ENCODE assay signal across 18 cellular contexts in the genomic region with DNA sequence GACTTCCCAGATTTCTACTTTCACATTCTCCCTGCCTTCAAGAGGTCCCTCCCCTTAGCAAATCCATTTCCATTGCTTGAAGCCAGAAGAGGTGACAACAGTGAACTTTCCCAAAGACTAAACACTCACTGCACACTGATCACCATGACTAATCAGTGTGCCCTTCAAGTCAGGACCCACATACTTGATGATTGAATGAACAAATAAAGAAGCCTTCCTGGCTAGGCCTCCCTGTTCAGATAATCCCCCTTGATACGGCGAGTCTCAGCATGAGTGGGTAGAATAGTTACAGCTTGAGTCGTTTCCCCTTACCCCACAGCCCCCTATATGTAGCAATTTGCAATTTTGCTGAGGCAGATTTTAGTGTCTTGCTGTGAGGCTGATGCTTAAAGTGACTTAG.
DNase-seq lines count a peak whose midpoint lies in the region; ATAC-seq, FAIRE-seq and TF ChIP-seq lines count a peak whose summit lies in the region.
"Had no signal": no experiment of that assay in that cellular context is flagged by ENCODE, and none has a peak within 500 bp of the region (broad histone marks: within the 10 kb centered on the region; RNA-seq: fewer than 3 reads in every experiment).

No MANE protein-coding gene starts in this region.

- POLR2A ChIA-PET in A549 (lab: Yijun Ruan, JAX), result no interaction called here

- H3K27ac Mint-ChIP-seq in HFFc6 (peak overlapping the region; percentile 85), astrocyte (ENCODE audit: unreplicated experiment) (peak overlapping the region; percentile 84)
- H3K27ac Mint-ChIP-seq: activated CD8-positive, alpha-beta T cell treated with anti-CD3 and anti-CD28 coated beads, Interleukin-2, amount 10 ng/mL, durations not matched to agents 7 days and 5 days; activated naive CD8-positive, alpha-beta T cell treated with anti-CD3 and anti-CD28 coated beads, Interleukin-2, amount 10 ng/mL, durations not matched to agents 7 days and 5 days; immature natural killer cell; T-helper 1 cell treated with Interleukin-12 subunit alpha and Interleukin-12 subunit beta and Interleukin-4 antibody, amounts not matched to agents 30 μg/mL and 1 μg/mL, for 36 hours had no signal

- H3K79me2 ChIP-seq in astrocyte (ENCODE audit: insufficient read depth, low read length), result no peaks in the 10 kb centered on the region

- peak; percentile 71 to 92; a peak in 5 of 6 replicates for ATAC-seq in A549
- ATAC-seq in gastroesophageal sphincter, result no peak
- ATAC-seq in HG03439 (IDR thresholded peaks at IDR 0.05; ENCODE audit: unreplicated experiment), result no peak
- ATAC-seq in GM19328 (IDR thresholded peaks at IDR 0.05; ENCODE audit: unreplicated experiment), result no peak
- ATAC-seq: activated CD8-positive, alpha-beta T cell treated with anti-CD3 and anti-CD28 coated beads, Interleukin-2, amount 10 ng/mL, durations not matched to agents 7 days and 5 days; stimulated activated naive CD8-positive, alpha-beta T cell treated with anti-CD3 and anti-CD28 coated beads, Interleukin-15, Interleukin-2, amounts not matched to agents 100 U/mL and 50 U/mL, for 24 hours had no signal

- no peak for TF ChIP-seq CTCF in A549 (IDR thresholded peaks at IDR 0.05)
- no peak for TF ChIP-seq CTCF in HFFc6 (IDR thresholded peaks at IDR 0.05)
- TF ChIP-seq CTCF in astrocyte (IDR thresholded peaks at IDR 0.05; ENCODE audit: insufficient read depth, low read depth, low read length), result no peak
- no peak for TF ChIP-seq CTCF in gastroesophageal sphincter (IDR thresholded peaks at IDR 0.05)

- peak overlapping the region; percentile 73 to 74 for H3K27ac ChIP-seq in A549
- H3K27ac ChIP-seq in astrocyte (ENCODE audit: low read depth, low read length), result peak overlapping the region; percentile 72
- H3K27ac ChIP-seq in gastroesophageal sphincter, result no peak overlapping the region
- H3K27ac ChIP-seq: BLaER1 treated with 17β-estradiol and CSF1 and Interleukin-3, amounts not matched to agents 10 nM and 100 nM had no signal

- TF ChIP-seq EP300 in A549 (IDR thresholded peaks at IDR 0.05), result no peak
- no peak for TF ChIP-seq EP300 in gastroesophageal sphincter (IDR thresholded peaks at IDR 0.05)

- H3K36me3 ChIP-seq in astrocyte (ENCODE audit: insufficient read depth, low read length) (no peaks in the 10 kb centered on the region), gastroesophageal sphincter (no peaks in the 10 kb centered on the region)
- H3K36me3 ChIP-seq: BLaER1 treated with 17β-estradiol and CSF1 and Interleukin-3, amounts not matched to agents 10 nM and 100 nM had no signal

- WGBS in A549 (ENCODE audit: missing lambda C conversion rate), result 7% methylated on average over 3 of the region's 3 CpGs
- WGBS in gastroesophageal sphincter (ENCODE audit: low coverage in 1 of 2), 2 donors, result 35% methylated on average over 3 of the region's 3 CpGs; no CpG with 5 or more reads in 1 of the 2 donors

- H3K4me1 Mint-ChIP-seq in HFFc6 (ENCODE audit: low read depth), result peaks cover 52% of the 10 kb centered on the region
- peaks cover 31% of the 10 kb centered on the region for H3K4me1 Mint-ChIP-seq in astrocyte (ENCODE audit: low read depth, unreplicated experiment)
- H3K4me1 Mint-ChIP-seq: activated naive CD8-positive, alpha-beta T cell treated with anti-CD3 and anti-CD28 coated beads, Interleukin-2, amount 10 ng/mL, durations not matched to agents 7 days and 5 days; immature natural killer cell had no signal

- H3K9me3 ChIP-seq in A549 (no peaks in the 10 kb centered on the region), astrocyte (ENCODE audit: insufficient read depth, low read depth, low read length) (peaks cover 5% of the 10 kb centered on the region), gastroesophageal sphincter (no peaks in the 10 kb centered on the region)

- H3K9me3 Mint-ChIP-seq in HFFc6 (no peaks in the 10 kb centered on the region), astrocyte (ENCODE audit: unreplicated experiment) (peaks cover 3% of the 10 kb centered on the region)
- H3K9me3 Mint-ChIP-seq: activated naive CD8-positive, alpha-beta T cell treated with anti-CD3 and anti-CD28 coated beads, Interleukin-2, amount 10 ng/mL, durations not matched to agents 7 days and 5 days; T-helper 1 cell treated with Interleukin-12 subunit alpha and Interleukin-12 subunit beta and Interleukin-4 antibody, amounts not matched to agents 30 μg/mL and 1 μg/mL, for 36 hours had no signal

- H3K36me3 Mint-ChIP-seq in HFFc6 (ENCODE audit: low read depth), result 0 out of 2 replicates have a peak, but pooled peaks cover 13% of the 10 kb centered on the region
- H3K36me3 Mint-ChIP-seq in astrocyte (ENCODE audit: low read depth, unreplicated experiment), result no peaks in the 10 kb centered on the region
- H3K36me3 Mint-ChIP-seq: activated naive CD8-positive, alpha-beta T cell treated with anti-CD3 and anti-CD28 coated beads, Interleukin-2, amount 10 ng/mL, durations not matched to agents 7 days and 5 days; immature natural killer cell had no signal

- H3K4me2 ChIP-seq in A549, result peak overlapping the region; percentile 41
- peak overlapping the region; percentile 51 for H3K4me2 ChIP-seq in astrocyte (ENCODE audit: low read length)

- H3K4me3 ChIP-seq in A549 (no peak overlapping the region), astrocyte (ENCODE audit: insufficient read depth, low read depth, low read length) (no peak overlapping the region), gastroesophageal sphincter (no peak overlapping the region)
- H3K4me3 ChIP-seq: BLaER1 treated with 17β-estradiol and CSF1 and Interleukin-3, amounts not matched to agents 10 nM and 100 nM had no signal

- no peaks in the 10 kb centered on the region for H3K27me3 ChIP-seq in astrocyte (ENCODE audit: insufficient read depth, low read length)
- no peaks in the 10 kb centered on the region for H3K27me3 ChIP-seq in gastroesophageal sphincter
- H3K27me3 ChIP-seq: BLaER1 treated with 17β-estradiol and CSF1 and Interleukin-3, amounts not matched to agents 10 nM and 100 nM had no signal

- TF ChIP-seq RAD21 in A549 (conservative IDR thresholded peaks at IDR 0.05 in 1 of 2, IDR thresholded peaks at IDR 0.05 in 1 of 2), result no peak

- H3K4me1 ChIP-seq in A549 (peaks cover 42% of the 10 kb centered on the region), astrocyte (ENCODE audit: insufficient read depth, low read length) (peaks cover 38% of the 10 kb centered on the region), gastroesophageal sphincter (no peaks in the 10 kb centered on the region)

- DNase-seq in A549 (ENCODE audit: low read depth in 1 of 2, low spot score in 1 of 2), result peak; percentile 40 to 67
- DNase-seq in HFFc6, result peak; percentile 88
- DNase-seq in astrocyte (ENCODE audit: low read depth), result peak; percentile 93
- DNase-seq in iris pigment epithelial cell (ENCODE audit: low read depth), result peak; percentile 94
- DNase-seq in superior temporal gyrus (ENCODE audit: extremely low spot score), result no peak
- DNase-seq: activated CD8-positive, alpha-beta T cell treated with anti-CD3 and anti-CD28 coated beads, Interleukin-2, amount 10 ng/mL, durations not matched to agents 7 days and 5 days; activated naive CD8-positive, alpha-beta T cell treated with anti-CD3 and anti-CD28 coated beads, Interleukin-2, amount 10 ng/mL, durations not matched to agents 7 days and 5 days; immature natural killer cell; NCI-H1048; NCI-H69; nucleus accumbens; stimulated activated CD4-positive, alpha-beta T cell treated with anti-CD3 and anti-CD28 coated beads, Interleukin-1b, Interleukin-23, amount 100 ng/mL, for 48 hours; stimulated activated naive CD8-positive, alpha-beta T cell treated with anti-CD3 and anti-CD28 coated beads, Interleukin-15, Interleukin-2, amounts not matched to agents 100 U/mL and 50 U/mL, for 24 hours had no signal

- TF ChIP-seq POLR2A in A549 (IDR thresholded peaks at IDR 0.05; ENCODE audit: low read length) (no peak), gastroesophageal sphincter (IDR thresholded peaks at IDR 0.05) (no peak)

- peak overlapping the region; percentile 1 for H2AFZ ChIP-seq in astrocyte (ENCODE audit: low read depth, low read length)

- FAIRE-seq in A549 (lab: Jason Lieb, UNC) (no peak), astrocyte (lab: Jason Lieb, UNC) (peak; percentile 95)

- CTCF ChIA-PET in A549 (lab: Yijun Ruan, JAX), result interaction anchor here (0.5 to 1.4 kb wide), 3 partner anchors 21 to 1577 kb away, joined by 3 to 4 read pairs (median 3); no protein-coding TSS in a partner anchor

- H3K9ac ChIP-seq in astrocyte (ENCODE audit: low read length), result peak overlapping the region; percentile 45
- H3K9ac ChIP-seq: BLaER1 treated with 17β-estradiol and CSF1 and Interleukin-3, amounts not matched to agents 10 nM and 100 nM had no signal

- H3K4me3 Mint-ChIP-seq in HFFc6, result peak overlapping the region; percentile 72
- no peak overlapping the region for H3K4me3 Mint-ChIP-seq in astrocyte (ENCODE audit: unreplicated experiment)
- H3K4me3 Mint-ChIP-seq: activated CD8-positive, alpha-beta T cell treated with anti-CD3 and anti-CD28 coated beads, Interleukin-2, amount 10 ng/mL, durations not matched to agents 7 days and 5 days; activated naive CD8-positive, alpha-beta T cell treated with anti-CD3 and anti-CD28 coated beads, Interleukin-2, amount 10 ng/mL, durations not matched to agents 7 days and 5 days; immature natural killer cell; T-helper 1 cell treated with Interleukin-12 subunit alpha and Interleukin-12 subunit beta and Interleukin-4 antibody, amounts not matched to agents 30 μg/mL and 1 μg/mL, for 36 hours had no signal

- H4K20me1 ChIP-seq in astrocyte (ENCODE audit: insufficient read depth, low read length), result no peaks in the 10 kb centered on the region
- H4K20me1 ChIP-seq: BLaER1 treated with 17β-estradiol and CSF1 and Interleukin-3, amounts not matched to agents 10 nM and 100 nM had no signal

- H3K27me3 Mint-ChIP-seq in HFFc6 (ENCODE audit: insufficient read depth), result no peaks in the 10 kb centered on the region; the same call in 1 of the 2 replicates
- no peaks in the 10 kb centered on the region for H3K27me3 Mint-ChIP-seq in astrocyte (ENCODE audit: low read depth, unreplicated experiment)

TF ChIP-seq in A549, 52 proteins besides CTCF, POLR2A, EP300 and RAD21:
- TF ChIP-seq FOSL2 (IDR thresholded peaks at IDR 0.05), result no peak
- TF ChIP-seq FOSL2 (CRISPR knock-in tag; IDR thresholded peaks at IDR 0.05), result peak; percentile 25; the same call in 1 of the 2 replicates
- TF ChIP-seq PHF8 (IDR thresholded peaks at IDR 0.05; ENCODE audit: borderline replicate concordance, low read depth), result no peak
- TF ChIP-seq, protein P1, sequence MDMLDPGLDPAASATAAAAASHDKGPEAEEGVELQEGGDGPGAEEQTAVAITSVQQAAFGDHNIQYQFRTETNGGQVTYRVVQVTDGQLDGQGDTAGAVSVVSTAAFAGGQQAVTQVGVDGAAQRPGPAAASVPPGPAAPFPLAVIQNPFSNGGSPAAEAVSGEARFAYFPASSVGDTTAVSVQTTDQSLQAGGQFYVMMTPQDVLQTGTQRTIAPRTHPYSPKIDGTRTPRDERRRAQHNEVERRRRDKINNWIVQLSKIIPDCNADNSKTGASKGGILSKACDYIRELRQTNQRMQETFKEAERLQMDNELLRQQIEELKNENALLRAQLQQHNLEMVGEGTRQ (IDR thresholded peaks at IDR 0.05), result no peak
- TF ChIP-seq MAFK (IDR thresholded peaks at IDR 0.05; ENCODE audit: partially characterized antibody), result peak; percentile 43
- no peak for TF ChIP-seq NPAS2 (CRISPR knock-in tag; IDR thresholded peaks at IDR 0.05; ENCODE audit: borderline replicate concordance)
- no peak for TF ChIP-seq ZNF302 (CRISPR knock-in tag; IDR thresholded peaks at IDR 0.05)

Comparison
In these comparisons a context has a peak if more than half of its experiments do, and no peak if none do; other contexts are left out.
1. ATAC-seq: peak in A549 (2 of 2); none in gastroesophageal sphincter (single experiment), HG03439 (single experiment) and GM19328 (single experiment).
2. H3K27ac ChIP-seq: peak in A549 (2 of 2) and astrocyte (single experiment); none in gastroesophageal sphincter (0 of 4).